1 cellular context compared by ENCODE assay signal in genomic region chr3:141738636-141739363, GRCh38.
TF ChIP-seq lines count a peak whose summit lies in the region.

No MANE protein-coding gene starts in this region.

TF ChIP-seq in HEK293, 187 proteins besides CTCF, POLR2A, EP300 and RAD21 (continued from another document):
- TF ChIP-seq FEZF1 (tag by site-specific recombination; IDR thresholded peaks at IDR 0.05): no peak
- TF ChIP-seq ZBTB20 (tag by site-specific recombination; IDR thresholded peaks at IDR 0.05): peak; percentile 51
- TF ChIP-seq ZFHX2 (tag by site-specific recombination; conservative IDR thresholded peaks at IDR 0.05): no peak
- TF ChIP-seq SCRT1 (tag by site-specific recombination; IDR thresholded peaks at IDR 0.05; ENCODE audit: borderline replicate concordance): peak; percentile 82; the same call in 1 of the 2 replicates
- no peak for TF ChIP-seq ZNF19 (tag by site-specific recombination; IDR thresholded peaks at IDR 0.05; ENCODE audit: low read depth)
